Comparison of ENCODE assay signal across 8 cellular contexts in the genomic region with DNA sequence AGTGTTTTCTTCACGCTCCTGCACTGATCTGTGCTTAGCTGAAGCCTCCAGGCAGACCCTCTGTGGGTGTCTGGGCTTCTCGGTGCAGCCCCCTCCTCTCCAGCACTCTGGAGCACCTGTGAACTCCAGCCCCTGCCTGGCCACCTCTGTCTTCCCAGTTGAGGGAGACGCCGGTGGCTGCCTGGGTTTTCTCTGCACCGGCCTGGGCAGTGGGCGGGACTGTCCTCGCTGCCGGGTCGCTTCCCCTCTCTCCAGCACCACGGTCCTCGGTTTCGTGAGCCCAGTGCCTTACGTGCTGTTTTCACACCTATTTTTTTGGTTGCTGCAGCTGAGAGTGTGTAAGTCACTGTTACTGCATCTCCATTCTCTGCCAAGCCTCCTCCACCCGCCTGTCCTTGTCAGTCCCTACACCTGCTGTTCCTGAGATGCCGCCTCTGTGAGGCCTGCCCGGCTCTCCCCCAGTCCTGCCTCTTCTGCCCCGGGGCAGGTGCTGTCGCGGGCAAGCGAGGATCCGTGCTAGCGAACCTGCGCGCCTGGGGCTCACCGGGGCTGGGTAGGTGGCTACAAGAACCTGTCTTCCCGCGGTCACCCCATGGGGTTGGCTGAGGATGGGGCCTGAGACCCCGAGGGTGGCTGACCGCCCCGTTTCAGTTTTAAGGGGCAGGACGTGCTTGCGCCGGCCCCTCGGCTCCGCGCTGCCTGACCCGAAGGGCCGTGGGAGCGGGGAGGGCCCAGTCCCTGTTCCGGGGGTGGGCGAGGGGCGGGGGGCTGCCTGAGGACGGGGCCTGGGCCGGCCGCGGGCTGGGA. TPM values are rescaled to one million over a fixed set of nuclear protein-coding genes. Genes with fewer than 3 reads are reported as not detected.
A peak's percentile ranks its signal among the peaks of the same experiment; 100 is the strongest.
DNase-seq lines count a peak whose midpoint lies in the region; ATAC-seq, FAIRE-seq and TF ChIP-seq lines count a peak whose summit lies in the region.

No MANE protein-coding gene starts in this region.

- peak overlapping the region; percentile 38 for H3K9ac ChIP-seq in endothelial cell of umbilical vein (replicated peaks; ENCODE audit: extremely low read depth, insufficient read depth, low read length)

- H3K9me3 ChIP-seq in endothelial cell of umbilical vein (replicated peaks; ENCODE audit: control insufficient read depth, insufficient read depth, low read length) = no peaks in the 10 kb centered on the region
- peaks cover 9% of the 10 kb centered on the region for H3K9me3 ChIP-seq in neuron (ENCODE audit: low read length)

- no peaks in the 10 kb centered on the region for H3K36me3 ChIP-seq in endothelial cell of umbilical vein (ENCODE audit: control insufficient read depth in 2 of 2, extremely low read depth in 1 of 2, insufficient read depth in 2 of 2, low read length in 2 of 2)
- H3K36me3 ChIP-seq in neuron (ENCODE audit: insufficient read depth, low read length) = peaks cover 11% of the 10 kb centered on the region

- CTCF ChIA-PET in endothelial cell of umbilical vein (lab: Charles Lee) = interaction anchor here (0.6 to 2.6 kb wide), 6 partner anchors 12 to 338 kb away, joined by 3 to 13 read pairs (median 4); a partner anchor contains a TSS
- CTCF ChIA-PET in RWPE1 (lab: Yijun Ruan, JAX) = no interaction called here

- H2AFZ ChIP-seq in endothelial cell of umbilical vein (ENCODE audit: low read depth, low read length) (peak overlapping the region; percentile 89), neuron (ENCODE audit: low read depth, low read length) (peak overlapping the region; percentile 21)

- peak overlapping the region; percentile 82 for H3K4me2 ChIP-seq in endothelial cell of umbilical vein (ENCODE audit: insufficient read depth, low read length)

- no peak for TF ChIP-seq POLR2A in endothelial cell of umbilical vein (IDR thresholded peaks at IDR 0.05; ENCODE audit: low read depth, low read length)

- BruUV-seq in endothelial cell of umbilical vein (replicated peaks; lab: Mats Ljungman, UMichigan) = no TSS peak

- H3K4me1 ChIP-seq in endothelial cell of umbilical vein (ENCODE audit: control insufficient read depth, extremely low read depth, insufficient read depth, low read length) = peaks cover 9% of the 10 kb centered on the region
- H3K4me1 ChIP-seq in neuron (ENCODE audit: insufficient read depth, low read length) = peaks cover 23% of the 10 kb centered on the region

- no peaks in the 10 kb centered on the region for H4K20me1 ChIP-seq in endothelial cell of umbilical vein (replicated peaks; ENCODE audit: control insufficient read depth, extremely low read depth, insufficient read depth, low read length)

- H3K27me3 ChIP-seq in endothelial cell of umbilical vein (ENCODE audit: control insufficient read depth in 2 of 2, insufficient read depth in 2 of 2, low read length in 2 of 2) (peaks cover 13 to 17% of the 10 kb centered on the region in 2 experiments), neuron (ENCODE audit: insufficient read depth, low read length) (peaks cover 54% of the 10 kb centered on the region)

- ATAC-seq in HG02678 (IDR thresholded peaks at IDR 0.05; ENCODE audit: unreplicated experiment) (peak; percentile 9), HG03378 (IDR thresholded peaks at IDR 0.05; ENCODE audit: unreplicated experiment) (no peak)

- intact Hi-C loops in endothelial cell of umbilical vein (cut with micrococcal nuclease) = no loop called here

- DNase-seq in activated CD4-positive, alpha-beta T cell treated with anti-CD3 and anti-CD28 coated beads for 48 hours = peak; percentile 38
- DNase-seq in endothelial cell of umbilical vein (ENCODE audit: low read depth, low spot score) (peak; percentile 25), RWPE1 (ENCODE audit: low spot score) (no peak), cortex of kidney (lab: John Stamatoyannopoulos, UW) (no peak)

- TF ChIP-seq CTCF in C4-2B (conservative IDR thresholded peaks at IDR 0.05) (no peak), endothelial cell of umbilical vein (IDR thresholded peaks at IDR 0.05; ENCODE audit: extremely low read depth in 1 of 2, insufficient read depth in 1 of 2, low read depth in 1 of 2, low read length in 2 of 2) (no peak), RWPE1 (conservative IDR thresholded peaks at IDR 0.05; ENCODE audit: low read depth) (no peak)

- H3K4me3 ChIP-seq in endothelial cell of umbilical vein (replicated peaks in 1 of 3; ENCODE audit: insufficient read depth in 1 of 3, low read depth in 1 of 3, low read length in 3 of 3) (peak overlapping the region; percentile 26 to 58 (median 52)), neuron (ENCODE audit: low read length) (peak overlapping the region; percentile 40)

- no peak for FAIRE-seq in endothelial cell of umbilical vein (lab: Jason Lieb, UNC)

- H3K27ac ChIP-seq in C4-2B (peak overlapping the region; percentile 47), endothelial cell of umbilical vein (ENCODE audit: insufficient read depth, low read depth, low read length) (no peak overlapping the region), RWPE1 (no peak overlapping the region)

- peaks cover 3% of the 10 kb centered on the region for H3K79me2 ChIP-seq in endothelial cell of umbilical vein (ENCODE audit: control insufficient read depth, insufficient read depth, low read length)

- POLR2A ChIA-PET in endothelial cell of umbilical vein (lab: Charles Lee) (interaction anchor here (0.6 kb wide), 2 partner anchors 17 to 256 kb away, joined by 3 to 4 read pairs; no protein-coding TSS in a partner anchor), RWPE1 (lab: Yijun Ruan, JAX; ENCODE audit: low non-redundant PET) (no interaction called here)

- H3K9me1 ChIP-seq in endothelial cell of umbilical vein (replicated peaks; ENCODE audit: control insufficient read depth, extremely low read depth, insufficient read depth, low read length) = no peaks in the 10 kb centered on the region

- dilution Hi-C loops in endothelial cell of umbilical vein (cut with MboI; ENCODE audit: extremely low pct_ligation_motif_present, low sequenced_read_pairs) = no loop called here

TF ChIP-seq in endothelial cell of umbilical vein, 7 proteins besides CTCF, POLR2A, EP300 and RAD21:
- peak; percentile 16 for TF ChIP-seq EZH2 (IDR thresholded peaks at IDR 0.05; ENCODE audit: borderline replicate concordance, low read depth, low read length, severe bottlenecking)
- no peak for TF ChIP-seq MYC (IDR thresholded peaks at IDR 0.05; ENCODE audit: low read depth, low read length)
- no peak for TF ChIP-seq POLR2AphosphoS5 (IDR thresholded peaks at IDR 0.05; ENCODE audit: insufficient read depth, low read depth, low read length)
- TF ChIP-seq JUN (IDR thresholded peaks at IDR 0.05; ENCODE audit: borderline replicate concordance, insufficient read depth, insufficient read length, low read depth) = no peak

RNA-seq across cellular contexts. Expression of a gene that starts 2.4 kb away (rescaled TPM):
- total RNA-seq in endothelial cell of umbilical vein = 33.3 and 34.8 TPM in 2 replicates
- polyA plus RNA-seq in endothelial cell of umbilical vein = 74.6 and 88.8 TPM in 2 replicates
- 73.5 and 75.3 TPM in 2 replicates for polyA plus RNA-seq in endothelial cell of umbilical vein (2011; cell fraction: cytosol; rRNA removed)
- polyA plus RNA-seq in endothelial cell of umbilical vein (2011; cell fraction: nucleus; rRNA removed) = 26.9 and 32.1 TPM in 2 replicates
- 35.4 and 45.4 TPM in 2 replicates for polyA plus RNA-seq in endothelial cell of umbilical vein (2012)
- 115 and 131 TPM in 2 replicates for polyA minus RNA-seq in endothelial cell of umbilical vein
- polyA minus RNA-seq in endothelial cell of umbilical vein (2011; cell fraction: cytosol; rRNA and poly(A)+ RNA removed) = 17.3 TPM
- 19.3 and 20.6 TPM in 2 replicates for polyA minus RNA-seq in endothelial cell of umbilical vein (2011; cell fraction: nucleus; rRNA and poly(A)+ RNA removed)

RNA-seq across cellular contexts. Expression of a gene that starts 15.8 kb away (rescaled TPM):
- 0.32 TPM in 1 of 2 replicates, not detected in the other for total RNA-seq in endothelial cell of umbilical vein
- polyA plus RNA-seq in endothelial cell of umbilical vein = 0.06 and 0.10 TPM in 2 replicates
- polyA plus RNA-seq in endothelial cell of umbilical vein (2011; cell fraction: cytosol; rRNA removed) = 0.07 TPM in 1 of 2 replicates, not detected in the other
- polyA plus RNA-seq in endothelial cell of umbilical vein (2011; cell fraction: nucleus; rRNA removed) = 0.14 TPM in 1 of 2 replicates, not detected in the other
- polyA plus RNA-seq in endothelial cell of umbilical vein (2012) = 1.00 and 1.9 TPM in 2 replicates
- polyA minus RNA-seq in endothelial cell of umbilical vein = not detected in 2 replicates
- polyA minus RNA-seq in endothelial cell of umbilical vein (2011; cell fraction: cytosol; rRNA and poly(A)+ RNA removed) = 0.41 TPM
- polyA minus RNA-seq in endothelial cell of umbilical vein (2011; cell fraction: nucleus; rRNA and poly(A)+ RNA removed) = not detected in 2 replicates

RNA-seq across cellular contexts. Expression of a gene that starts 22.2 kb away (rescaled TPM):
- 29.2 and 34.1 TPM in 2 replicates for total RNA-seq in endothelial cell of umbilical vein
- 19.1 and 23.6 TPM in 2 replicates for polyA plus RNA-seq in endothelial cell of umbilical vein
- 3.3 and 4.2 TPM in 2 replicates for polyA plus RNA-seq in endothelial cell of umbilical vein (2011; cell fraction: cytosol; rRNA removed)
- polyA plus RNA-seq in endothelial cell of umbilical vein (2011; cell fraction: nucleus; rRNA removed) = 73.4 and 129 TPM in 2 replicates
- 10.2 and 16.5 TPM in 2 replicates for polyA plus RNA-seq in endothelial cell of umbilical vein (2012)
- polyA minus RNA-seq in endothelial cell of umbilical vein = 9.5 and 14.7 TPM in 2 replicates
- polyA minus RNA-seq in endothelial cell of umbilical vein (2011; cell fraction: cytosol; rRNA and poly(A)+ RNA removed) = 1.6 TPM
- polyA minus RNA-seq in endothelial cell of umbilical vein (2011; cell fraction: nucleus; rRNA and poly(A)+ RNA removed) = 10.7 and 32.5 TPM in 2 replicates

RNA-seq across cellular contexts. Expression of a gene that starts 35.7 kb away (rescaled TPM):
- total RNA-seq in endothelial cell of umbilical vein = 20.2 and 20.4 TPM in 2 replicates
- 15.8 and 18.3 TPM in 2 replicates for polyA plus RNA-seq in endothelial cell of umbilical vein
- 7.2 and 12.3 TPM in 2 replicates for polyA plus RNA-seq in endothelial cell of umbilical vein (2011; cell fraction: cytosol; rRNA removed)
- polyA plus RNA-seq in endothelial cell of umbilical vein (2011; cell fraction: nucleus; rRNA removed) = 64.3 and 74.9 TPM in 2 replicates
- polyA plus RNA-seq in endothelial cell of umbilical vein (2012) = 9.3 and 13.6 TPM in 2 replicates
- polyA minus RNA-seq in endothelial cell of umbilical vein = 8.7 and 12.7 TPM in 2 replicates
- polyA minus RNA-seq in endothelial cell of umbilical vein (2011; cell fraction: cytosol; rRNA and poly(A)+ RNA removed) = 1.8 TPM
- 12.3 and 21.8 TPM in 2 replicates for polyA minus RNA-seq in endothelial cell of umbilical vein (2011; cell fraction: nucleus; rRNA and poly(A)+ RNA removed)

Comparison
In these comparisons a context has a peak if more than half of its experiments do, and no peak if none do; other contexts are left out.
1. DNase-seq: peak in activated CD4-positive, alpha-beta T cell treated with anti-CD3 and anti-CD28 coated beads for 48 hours (single experiment) and endothelial cell of umbilical vein (single experiment); none in RWPE1 (single experiment) and cortex of kidney (single experiment).